In genomic region chr2:111119004-111119846, GRCh38 we compare ENCODE assay signal across 8 cellular contexts. TPM values are rescaled to one million over a fixed set of nuclear protein-coding genes. Genes with fewer than 3 reads are reported as not detected.
DNase-seq lines count a peak whose midpoint lies in the region; ATAC-seq and TF ChIP-seq lines count a peak whose summit lies in the region.

No MANE protein-coding gene starts in this region.

- no peak overlapping the region for H3K27ac ChIP-seq in DOHH2 (ENCODE audit: low read depth, low read length)
- no peak overlapping the region for H3K27ac ChIP-seq in trophoblast cell (ENCODE audit: low read depth, low read length)
- peak overlapping the region in 2 of 4 donors; percentile 52 to 59 for H3K27ac ChIP-seq in gastroesophageal sphincter

- peak overlapping the region; percentile 13 for H3K9ac ChIP-seq in trophoblast cell (ENCODE audit: low read length)

- TF ChIP-seq EP300 in gastroesophageal sphincter (IDR thresholded peaks at IDR 0.05), result no peak

- H3F3A ChIP-seq in DOHH2 (ENCODE audit: control insufficient read depth, insufficient read depth), result peaks cover 3% of the 10 kb centered on the region; the same call in 1 of the 2 replicates

- H3K27me3 ChIP-seq in DOHH2 (ENCODE audit: control insufficient read depth, low read length) (peaks cover 47% of the 10 kb centered on the region), trophoblast cell (ENCODE audit: insufficient read depth, low read length) (peaks cover 13% of the 10 kb centered on the region), gastroesophageal sphincter (peaks cover 59% of the 10 kb centered on the region)

- H3K4ac ChIP-seq in trophoblast cell (ENCODE audit: low read depth, low read length), result peak overlapping the region; percentile 57

- peak overlapping the region; percentile 97 for H3K4me2 ChIP-seq in DOHH2 (ENCODE audit: low read length)
- H3K4me2 ChIP-seq in trophoblast cell (ENCODE audit: low read length), result peak overlapping the region; percentile 95

- DNase-seq in activated CD4-positive, alpha-beta T cell treated with anti-CD3 and anti-CD28 coated beads, Interleukin-2, amount 50 U/mL, for 48 hours, result peak; percentile 45 to 52
- DNase-seq in epithelial cell of proximal tubule (ENCODE audit: low read depth) (no peak), trophoblast cell (no peak), SKM-1 treated with dmso at 0.1 percent for 144 hours (lab: John Stamatoyannopoulos, UW; ENCODE audit: unreplicated experiment) (no peak), NCI-H146 treated with DMSO at 0.1 percent for 48 hours (lab: John Stamatoyannopoulos, UW; ENCODE audit: unreplicated experiment) (no peak)

- peak overlapping the region; percentile 72 for H2BK12ac ChIP-seq in trophoblast cell (ENCODE audit: low read length)

- peak overlapping the region; percentile 53 for H3K18ac ChIP-seq in trophoblast cell (ENCODE audit: low read length)

- peaks cover 33% of the 10 kb centered on the region for H3K79me2 ChIP-seq in DOHH2 (ENCODE audit: control insufficient read depth, low read length)
- peaks cover 34% of the 10 kb centered on the region for H3K79me2 ChIP-seq in trophoblast cell (ENCODE audit: control insufficient read depth, insufficient read depth, low read length, poor library complexity)

- no peak for ATAC-seq in GM19328 (IDR thresholded peaks at IDR 0.05; ENCODE audit: unreplicated experiment)
- no peak for ATAC-seq in gastroesophageal sphincter

- TF ChIP-seq POLR2A in gastroesophageal sphincter (IDR thresholded peaks at IDR 0.05), result no peak

- peak overlapping the region; percentile 52 for H3K14ac ChIP-seq in trophoblast cell (ENCODE audit: low read length)

- H4K20me1 ChIP-seq in DOHH2 (ENCODE audit: control insufficient read depth, insufficient read depth, low read depth, low read length), result peaks cover 19% of the 10 kb centered on the region

- H3K36me3 ChIP-seq in DOHH2 (ENCODE audit: control insufficient read depth, low read length) (peaks cover 28% of the 10 kb centered on the region), trophoblast cell (ENCODE audit: control insufficient read depth in 1 of 2, insufficient read depth in 2 of 2, low read length in 2 of 2) (peaks cover 6 to 11% of the 10 kb centered on the region in 2 experiments), gastroesophageal sphincter (peaks cover 0 to 6% of the 10 kb centered on the region in 2 donors)

- no peak overlapping the region for H2AK5ac ChIP-seq in trophoblast cell (ENCODE audit: low read length)

- H3K9me2 ChIP-seq in DOHH2 (replicated peaks; ENCODE audit: control insufficient read depth, low read length), result no peaks in the 10 kb centered on the region

- TF ChIP-seq CTCF in DOHH2 (IDR thresholded peaks at IDR 0.05; ENCODE audit: low read depth, low read length, poor library complexity, severe bottlenecking), result no peak
- no peak for TF ChIP-seq CTCF in epithelial cell of proximal tubule (conservative IDR thresholded peaks at IDR 0.05; ENCODE audit: low read depth, low read length)
- TF ChIP-seq CTCF in gastroesophageal sphincter (IDR thresholded peaks at IDR 0.05), result no peak

- peak overlapping the region; percentile 18 for H2BK5ac ChIP-seq in trophoblast cell (ENCODE audit: low read depth, low read length, poor library complexity)

- H2BK120ac ChIP-seq in trophoblast cell (ENCODE audit: insufficient read depth, low read length, poor library complexity), result peak overlapping the region; percentile 57

- peaks cover 45% of the 10 kb centered on the region for H3K79me1 ChIP-seq in trophoblast cell (ENCODE audit: low read length)

- H3K4me3 ChIP-seq in DOHH2 (ENCODE audit: low read length) (peak overlapping the region; percentile 91), epithelial cell of proximal tubule (ENCODE audit: low read depth, low read length) (peak overlapping the region; percentile 6), trophoblast cell (ENCODE audit: low read depth, low read length) (peak overlapping the region; percentile 50), gastroesophageal sphincter (peak overlapping the region in 1 of 2 donors; percentile 88)

- H4K8ac ChIP-seq in trophoblast cell (ENCODE audit: low read depth, low read length), result peak overlapping the region; percentile 18

- peak overlapping the region; percentile 4 for H4K12ac ChIP-seq in trophoblast cell (ENCODE audit: low read depth, low read length)

- WGBS in trophoblast cell (ENCODE audit: extremely low coverage, insufficient coverage, insufficient read length), result no CpG with 5 or more reads among the region's 75 CpGs
- 13 to 60% methylated on average over 3 to 17 of the region's 75 CpGs for WGBS in gastroesophageal sphincter (ENCODE audit: low coverage in 1 of 2), 2 donors

- H2AFZ ChIP-seq in trophoblast cell (ENCODE audit: insufficient read depth, low read length, poor library complexity), result peak overlapping the region; percentile 80

- peaks cover 51% of the 10 kb centered on the region for H3K4me1 ChIP-seq in DOHH2 (ENCODE audit: control insufficient read depth, low read length)
- peaks cover 17 to 32% of the 10 kb centered on the region in 2 experiments for H3K4me1 ChIP-seq in trophoblast cell (ENCODE audit: control insufficient read depth in 1 of 2, insufficient read depth in 2 of 2, low read length in 2 of 2)
- peaks cover 0 to 66% (median 19%) of the 10 kb centered on the region in 3 donors for H3K4me1 ChIP-seq in gastroesophageal sphincter

- peak overlapping the region; percentile 44 for H4K91ac ChIP-seq in trophoblast cell (ENCODE audit: low read depth, low read length)

- no peak overlapping the region for H3K23ac ChIP-seq in trophoblast cell (ENCODE audit: low read length)

- no peaks in the 10 kb centered on the region for H3K9me3 ChIP-seq in DOHH2 (ENCODE audit: control insufficient read depth, insufficient read depth, low read length)
- no peaks in the 10 kb centered on the region for H3K9me3 ChIP-seq in trophoblast cell (ENCODE audit: insufficient read depth, low read depth, low read length)
- peaks cover 0 to 7% (median 0%) of the 10 kb centered on the region in 3 donors for H3K9me3 ChIP-seq in gastroesophageal sphincter

RNA-seq across cellular contexts. Expression of gene BCL2L11, which starts 1.5 kb away (rescaled TPM):
- total RNA-seq in epithelial cell of proximal tubule, result 3.5 and 4.1 TPM in 2 replicates
- polyA plus RNA-seq in trophoblast cell (2013), result 29.4 and 31.9 TPM in 2 replicates
- 100 to 1,000 TPM in 1 of 4 donors, 10 to 100 TPM in 2, 1 to 10 TPM in 1; 8.5 to 120 (median 41.7) TPM for total RNA-seq in gastroesophageal sphincter

Comparison
In these comparisons a context has a peak if more than half of its experiments do, and no peak if none do; other contexts are left out.
1. DNase-seq: peak in activated CD4-positive, alpha-beta T cell treated with anti-CD3 and anti-CD28 coated beads, Interleukin-2, amount 50 U/mL, for 48 hours (2 of 2); none in epithelial cell of proximal tubule (single experiment), trophoblast cell (0 of 2), SKM-1 treated with dmso at 0.1 percent for 144 hours (single experiment) and NCI-H146 treated with DMSO at 0.1 percent for 48 hours (single experiment).